Comparison of ENCODE assay signal across 1 cellular context in genomic region chr4:4227510-4228355, GRCh38.
A peak's percentile ranks its signal among the peaks of the same experiment; 100 is the strongest.
TF ChIP-seq lines count a peak whose summit lies in the region.

No MANE protein-coding gene starts in this region.

TF ChIP-seq in H1, 55 proteins besides CTCF, POLR2A, EP300 and RAD21:
- TF ChIP-seq JUND (IDR thresholded peaks at IDR 0.05; ENCODE audit: low read length), result no peak
- no peak for TF ChIP-seq CBX5 (IDR thresholded peaks at IDR 0.05; ENCODE audit: low read depth, low read length)
- TF ChIP-seq RFX5 (IDR thresholded peaks at IDR 0.05; ENCODE audit: borderline replicate concordance, low read depth, low read length), result no peak
- TF ChIP-seq ATF3 (IDR thresholded peaks at IDR 0.05; ENCODE audit: insufficient read depth, low read depth, low read length), result no peak
- peak; percentile 79 for TF ChIP-seq EZH2 (IDR thresholded peaks at IDR 0.05; ENCODE audit: low read depth, low read length, severe bottlenecking)
- peak; percentile 82 for TF ChIP-seq SUZ12 (IDR thresholded peaks at IDR 0.05; ENCODE audit: low read length)
- TF ChIP-seq RBBP5 (IDR thresholded peaks at IDR 0.05; ENCODE audit: borderline replicate concordance, low read depth, low read length), result no peak
- peak; percentile 30 for TF ChIP-seq RNF2 (IDR thresholded peaks at IDR 0.05; ENCODE audit: borderline replicate concordance, low read depth, low read length, missing control alignments, poor library complexity, severe bottlenecking)
